In genomic region chr4:7066493-7066892, GRCh38 we compare ENCODE assay signal across 8 cellular contexts. TPM values are rescaled to one million over a fixed set of nuclear protein-coding genes. Genes with fewer than 3 reads are reported as not detected.
DNase-seq lines count a peak whose midpoint lies in the region; TF ChIP-seq lines count a peak whose summit lies in the region.

No MANE protein-coding gene starts in this region.

- no peak for TF ChIP-seq CTCF in GM12865 (IDR thresholded peaks at IDR 0.05; ENCODE audit: insufficient read depth, low read depth, low read length, missing control alignments)
- TF ChIP-seq CTCF in Peyer's patch (IDR thresholded peaks at IDR 0.05), result no peak
- TF ChIP-seq CTCF in esophagus squamous epithelium (IDR thresholded peaks at IDR 0.05), result no peak
- no peak for TF ChIP-seq CTCF in retinal pigment epithelial cell (conservative IDR thresholded peaks at IDR 0.05; ENCODE audit: low read depth, low read length)
- no peak for TF ChIP-seq CTCF in brain microvascular endothelial cell (IDR thresholded peaks at IDR 0.05; ENCODE audit: low read depth, low read length, missing control alignments)

- no peaks in the 10 kb centered on the region for H3K27me3 ChIP-seq in Peyer's patch
- H3K27me3 ChIP-seq in esophagus squamous epithelium, result no peaks in the 10 kb centered on the region
- H3K27me3 ChIP-seq in brain microvascular endothelial cell (replicated peaks), result no peaks in the 10 kb centered on the region

- TF ChIP-seq POLR2A in Peyer's patch (IDR thresholded peaks at IDR 0.05) (no peak), esophagus squamous epithelium (IDR thresholded peaks at IDR 0.05) (no peak)

- DNase-seq in GM12865 (ENCODE audit: low read depth) (no peak), Peyer's patch (no peak), esophagus squamous epithelium (lab: John Stamatoyannopoulos, UW) (no peak), retinal pigment epithelial cell (ENCODE audit: low read depth) (no peak), brain microvascular endothelial cell (no peak), amniotic stem cell (lab: John Stamatoyannopoulos, UW) (no peak)
- no peak for DNase-seq in stimulated activated CD4-positive, alpha-beta T cell treated with anti-CD3 and anti-CD28 coated beads, Interleukin-4, amount 100 ng/mL, for 24 hours
- no peak for DNase-seq in central memory CD4-positive, alpha-beta T cell

- in situ Hi-C loops in brain microvascular endothelial cell (cut with HindIII; ENCODE audit: low pct_ligation_motif_present, low sequenced_read_pairs), result no loop called here

- H3K36me3 ChIP-seq in Peyer's patch, result peaks cover 0 to 38% (median 0%) of the 10 kb centered on the region in 3 donors
- peaks cover under 1 to 35% (median 24%) of the 10 kb centered on the region in 3 donors for H3K36me3 ChIP-seq in esophagus squamous epithelium
- H3K36me3 ChIP-seq in brain microvascular endothelial cell (replicated peaks), result peaks cover 20% of the 10 kb centered on the region

- H3K4me1 ChIP-seq in Peyer's patch (peaks cover 4 to 25% (median 13%) of the 10 kb centered on the region in 4 donors), esophagus squamous epithelium (peaks cover 12 to 47% (median 28%) of the 10 kb centered on the region in 3 donors)

- no peak overlapping the region for H3K27ac ChIP-seq in Peyer's patch
- peak overlapping the region in 2 of 4 donors; percentile 86 to 97 for H3K27ac ChIP-seq in esophagus squamous epithelium
- H3K27ac ChIP-seq in brain microvascular endothelial cell, result no peak overlapping the region

- peak overlapping the region; percentile 87 for H3K4me3 ChIP-seq in GM12865 (ENCODE audit: low read depth, low read length)
- peak overlapping the region in 3 of 4 donors; percentile 87 to 98 (median 93) for H3K4me3 ChIP-seq in Peyer's patch
- H3K4me3 ChIP-seq in esophagus squamous epithelium, result peak overlapping the region in 3 of 4 donors; percentile 74 to 95 (median 94)
- H3K4me3 ChIP-seq in retinal pigment epithelial cell (ENCODE audit: low read length), result peak overlapping the region; percentile 81
- H3K4me3 ChIP-seq in brain microvascular endothelial cell (ENCODE audit: low read depth, low read length), result no peak overlapping the region

- WGBS in esophagus squamous epithelium, 2 donors, result 69 to 74% methylated on average over 4 of the region's 4 CpGs

- intact Hi-C loops in esophagus squamous epithelium (cut with DNase I), result loop anchor here (5.0 kb wide), 2 partner anchors 79 to 159 kb away; partner anchors contain the start of gene TBC1D14

- no peaks in the 10 kb centered on the region for H3K9me3 ChIP-seq in Peyer's patch
- H3K9me3 ChIP-seq in esophagus squamous epithelium, result no peaks in the 10 kb centered on the region

RNA-seq across cellular contexts. Expression of gene GRPEL1, which starts 1.4 kb away (rescaled TPM):
- 10 to 100 TPM; 13.2 to 35.4 (median 17.8) TPM for total RNA-seq in Peyer's patch
- 10 to 100 TPM; 16.6 to 30.6 (median 20.7) TPM for total RNA-seq in esophagus squamous epithelium

RNA-seq across cellular contexts. Expression of gene TADA2B, which starts 23.3 kb away (rescaled TPM):
- total RNA-seq in Peyer's patch, result 10 to 100 TPM; 23.1 to 31.4 (median 27.8) TPM
- 10 to 100 TPM; 10.1 to 16.5 (median 13.0) TPM for total RNA-seq in esophagus squamous epithelium
